Comparison of ENCODE assay signal across 16 cellular contexts in the genomic region with DNA sequence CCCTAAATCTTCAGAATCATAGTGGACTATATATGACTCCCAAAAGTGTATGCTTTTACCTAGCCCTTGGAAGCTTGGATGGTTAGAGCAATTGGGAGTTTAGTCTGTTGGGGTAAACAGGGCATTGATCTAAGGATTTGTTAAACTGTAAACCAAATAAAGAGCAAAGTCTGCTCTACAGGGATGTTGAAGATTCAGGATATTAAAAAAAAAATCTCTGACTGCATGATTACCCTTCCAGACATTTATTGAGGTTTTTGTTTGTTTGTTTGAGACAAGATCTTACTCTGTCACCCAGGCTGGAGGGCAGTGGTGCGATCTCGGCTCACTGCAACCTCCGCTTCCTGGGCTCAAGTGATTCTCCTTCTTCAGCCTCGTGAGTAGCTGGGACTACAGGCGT. TPM values are rescaled to one million over a fixed set of nuclear protein-coding genes. Genes with fewer than 3 reads are reported as not detected.
DNase-seq lines count a peak whose midpoint lies in the region; TF ChIP-seq lines count a peak whose summit lies in the region.
"Had no signal": no experiment of that assay in that cellular context is flagged by ENCODE, and none has a peak within 500 bp of the region (broad histone marks: within the 10 kb centered on the region; RNA-seq: fewer than 3 reads in every experiment).

No MANE protein-coding gene starts in this region.

- TF ChIP-seq CTCF in colonic mucosa (IDR thresholded peaks at IDR 0.05), result no peak

- peak overlapping the region; percentile 12; the same call in 1 of the 2 replicates for H3K4me3 ChIP-seq in HUES6 (ENCODE audit: low read depth, low read length)
- H3K4me3 ChIP-seq in colonic mucosa, result no peak overlapping the region
- no peak overlapping the region for H3K4me3 ChIP-seq in mesodermal cell (ENCODE audit: extremely low read depth, insufficient read depth, low read length, poor library complexity, severe bottlenecking)
- no peak overlapping the region for H3K4me3 ChIP-seq in stomach smooth muscle (ENCODE audit: low read length in 2 of 2)
- H3K4me3 ChIP-seq: coronary artery, lower lobe of right lung had no signal

- peaks cover 76% of the 10 kb centered on the region for H3K4me1 ChIP-seq in HUES6 (ENCODE audit: control insufficient read depth, insufficient read depth, low read length)
- H3K4me1 ChIP-seq in colonic mucosa, result peaks cover 6% of the 10 kb centered on the region
- peaks cover 47% of the 10 kb centered on the region for H3K4me1 ChIP-seq in mesodermal cell (ENCODE audit: control insufficient read depth, insufficient read depth, low read length, poor library complexity, severe bottlenecking)
- H3K4me1 ChIP-seq in stomach smooth muscle (ENCODE audit: control insufficient read depth, insufficient read depth, low read length), result peaks cover 57% of the 10 kb centered on the region

- H3K27ac ChIP-seq in HUES6 (ENCODE audit: low read depth, low read length) (no peak overlapping the region), colonic mucosa (peak overlapping the region; percentile 37), mesodermal cell (ENCODE audit: low read depth, low read length, severe bottlenecking) (peak overlapping the region; percentile 3), stomach smooth muscle (ENCODE audit: low read length) (peak overlapping the region; percentile 86)
- H3K27ac ChIP-seq: foreskin keratinocyte, HL-60, lower lobe of right lung had no signal

- DNase-seq in colonic mucosa (no peak), retina (no peak), C1 segment of cervical spinal cord (lab: John Stamatoyannopoulos, UW) (no peak), inferior parietal cortex (ENCODE audit: extremely low spot score) (no peak)
- no peak for DNase-seq in activated naive CD4-positive, alpha-beta T cell treated with anti-CD3 and anti-CD28 coated beads, Interleukin-2, amount 50 U/mL, for 16 hours
- DNase-seq: activated naive CD4-positive, alpha-beta T cell treated with anti-CD3 and anti-CD28 coated beads, Interleukin-2, amount 10 ng/mL, durations not matched to agents 7 days and 5 days; foreskin keratinocyte; KG1; lower lobe of right lung; NCI-H2029 treated with DMSO at 0.1 percent for 48 hours; stimulated activated naive CD4-positive, alpha-beta T cell treated with Interleukin-2 at 50 U/mL for 16 hours had no signal

- H3K27me3 ChIP-seq in HUES6 (ENCODE audit: control insufficient read depth, insufficient read depth, low read length) (no peaks in the 10 kb centered on the region), colonic mucosa (no peaks in the 10 kb centered on the region), stomach smooth muscle (ENCODE audit: control insufficient read depth in 1 of 2, insufficient read depth in 2 of 2, low read length in 2 of 2) (no peaks in the 10 kb centered on the region)
- H3K27me3 ChIP-seq: foreskin keratinocyte had no signal

- WGBS in mesodermal cell (ENCODE audit: insufficient coverage in 2 of 2), 2 experiments, result 70 to 100% methylated on average over 1 to 2 of the region's 5 CpGs

- H3K9me3 ChIP-seq in HUES6 (ENCODE audit: control insufficient read depth, insufficient read depth, low read depth, low read length) (no peaks in the 10 kb centered on the region), colonic mucosa (no peaks in the 10 kb centered on the region), mesodermal cell (ENCODE audit: control insufficient read depth, low read length) (no peaks in the 10 kb centered on the region), stomach smooth muscle (ENCODE audit: control insufficient read depth in 2 of 2, low read length in 2 of 2) (no peaks in the 10 kb centered on the region)
- H3K9me3 ChIP-seq: lower lobe of right lung had no signal

- intact Hi-C loops in colonic mucosa (cut with DNase I), result no loop called here

- H3K9ac ChIP-seq in HUES6 (ENCODE audit: low read length), result no peak overlapping the region
- peak overlapping the region in 1 of 2 donors; percentile 57 for H3K9ac ChIP-seq in colonic mucosa (ENCODE audit: low read depth in 2 of 2, low read length in 2 of 2)
- no peak overlapping the region for H3K9ac ChIP-seq in stomach smooth muscle (ENCODE audit: low read length in 2 of 2)

- H3K36me3 ChIP-seq in HUES6 (ENCODE audit: control insufficient read depth, insufficient read depth, low read length) (peaks cover 12% of the 10 kb centered on the region), colonic mucosa (no peaks in the 10 kb centered on the region), mesodermal cell (ENCODE audit: control insufficient read depth, insufficient read depth, low read length) (peaks cover 26% of the 10 kb centered on the region), stomach smooth muscle (ENCODE audit: control insufficient read depth in 2 of 2, insufficient read depth in 2 of 2, low read length in 2 of 2) (peaks cover 0 to 5% of the 10 kb centered on the region in 2 donors)
- H3K36me3 ChIP-seq: lower lobe of right lung had no signal

RNA-seq across cellular contexts. Expression of gene PBX1, which starts 31.6 kb away (rescaled TPM):
- total RNA-seq in colonic mucosa, result 10 to 100 TPM; 27.2 to 53.7 TPM
- 59.3 TPM for polyA plus RNA-seq in mesodermal cell (2013, experiment 1 of 2)
- 56.0 TPM for polyA plus RNA-seq in mesodermal cell (2013, experiment 2 of 2)
